ENCODE assay signal across 1 cellular context in the genomic region with DNA sequence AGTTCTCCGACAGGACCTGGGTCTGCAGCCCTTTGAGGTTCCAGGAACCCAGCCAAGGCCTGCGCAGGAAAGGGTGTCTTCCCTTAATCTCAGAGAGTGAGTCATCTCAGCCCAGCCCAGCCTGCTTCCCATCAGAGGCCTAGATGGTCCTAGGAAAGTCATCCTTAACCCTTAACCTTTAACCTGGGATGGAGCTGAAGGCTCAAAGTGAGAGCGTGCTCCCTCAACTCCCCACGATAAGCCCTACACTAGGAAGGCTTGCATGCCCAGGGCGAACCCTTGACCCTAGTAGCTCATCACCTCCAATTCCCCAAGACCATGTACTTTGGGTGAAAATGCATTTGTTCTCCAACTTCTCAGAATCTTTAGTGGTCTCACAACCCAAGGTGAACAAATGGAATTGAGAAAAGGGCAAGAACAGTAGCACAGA.
TF ChIP-seq lines count a peak whose summit lies in the region.

No MANE protein-coding gene starts in this region.

TF ChIP-seq in H1, 55 proteins besides CTCF, POLR2A, EP300 and RAD21:
- TF ChIP-seq, protein P1, sequence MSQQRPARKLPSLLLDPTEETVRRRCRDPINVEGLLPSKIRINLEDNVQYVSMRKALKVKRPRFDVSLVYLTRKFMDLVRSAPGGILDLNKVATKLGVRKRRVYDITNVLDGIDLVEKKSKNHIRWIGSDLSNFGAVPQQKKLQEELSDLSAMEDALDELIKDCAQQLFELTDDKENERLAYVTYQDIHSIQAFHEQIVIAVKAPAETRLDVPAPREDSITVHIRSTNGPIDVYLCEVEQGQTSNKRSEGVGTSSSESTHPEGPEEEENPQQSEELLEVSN (IDR thresholded peaks at IDR 0.05), result no peak
- TF ChIP-seq RFX5 (IDR thresholded peaks at IDR 0.05; ENCODE audit: borderline replicate concordance, low read depth, low read length) (no peak), TCF12 (IDR thresholded peaks at IDR 0.05; ENCODE audit: low read depth, low read length) (no peak), TEAD4 (IDR thresholded peaks at IDR 0.05; ENCODE audit: low read depth, low read length) (no peak), SP1 (IDR thresholded peaks at IDR 0.05; ENCODE audit: low read depth, low read length) (no peak), RNF2 (IDR thresholded peaks at IDR 0.05; ENCODE audit: borderline replicate concordance, low read depth, low read length, missing control alignments, poor library complexity, severe bottlenecking) (no peak)
- TF ChIP-seq, protein P2, sequence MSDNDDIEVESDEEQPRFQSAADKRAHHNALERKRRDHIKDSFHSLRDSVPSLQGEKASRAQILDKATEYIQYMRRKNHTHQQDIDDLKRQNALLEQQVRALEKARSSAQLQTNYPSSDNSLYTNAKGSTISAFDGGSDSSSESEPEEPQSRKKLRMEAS (IDR thresholded peaks at IDR 0.05), result no peak
